19 cellular contexts compared by ENCODE assay signal in the genomic region with DNA sequence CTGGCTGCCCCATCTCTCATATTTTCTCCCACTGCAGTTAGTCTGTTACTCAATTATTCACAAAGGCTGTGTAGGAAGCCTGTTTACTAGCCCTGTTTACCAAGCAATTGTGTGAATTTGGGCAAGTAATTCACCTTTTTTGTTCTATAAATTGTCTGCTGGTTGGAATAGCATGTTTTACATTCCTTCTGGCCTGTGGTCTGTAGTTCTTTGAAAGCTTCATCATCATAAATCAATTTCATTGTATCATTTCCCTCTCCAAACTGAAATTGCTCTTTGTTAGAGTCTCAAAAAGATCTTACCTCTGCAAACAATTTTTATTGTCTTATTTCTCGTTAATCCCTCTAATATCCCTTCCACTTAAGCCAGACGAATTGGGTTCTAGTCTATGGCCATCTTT.
A peak's percentile ranks its signal among the peaks of the same experiment; 100 is the strongest.
DNase-seq lines count a peak whose midpoint lies in the region; ATAC-seq and TF ChIP-seq lines count a peak whose summit lies in the region.
"Had no signal": no experiment of that assay in that cellular context is flagged by ENCODE, and none has a peak within 500 bp of the region (broad histone marks: within the 10 kb centered on the region; RNA-seq: fewer than 3 reads in every experiment).

No MANE protein-coding gene starts in this region.

- DNase-seq in GM23338 (ENCODE audit: low spot score) (no peak), NCI-H1417 treated with DMSO at 0.1 percent for 48 hours (lab: John Stamatoyannopoulos, UW) (peak; percentile 71), OCI-M1 (lab: John Stamatoyannopoulos, UW) (peak; percentile 34), kidney glomerular epithelial cell (lab: John Stamatoyannopoulos, UW) (peak; percentile 24), vagina (ENCODE audit: extremely low spot score in 2 of 2) (no peak), transverse colon (no peak), osteoblast (ENCODE audit: insufficient read length, low spot score, missing footprints) (no peak), cerebellar cortex (ENCODE audit: low spot score) (no peak)
- DNase-seq: anterior cingulate cortex; GDM1; NCI-H2171; NK-92 treated with Interleukin-12 subunit alpha and Interleukin-12 subunit beta, amount 100 ng/mL, for 24 hours; psoas muscle; RPMI8226; T-cell had no signal

- no peaks in the 10 kb centered on the region for H4K20me1 ChIP-seq in GM23338 (replicated peaks; ENCODE audit: insufficient read depth)
- no peaks in the 10 kb centered on the region for H4K20me1 ChIP-seq in osteoblast (ENCODE audit: insufficient read depth, low read length)
- H4K20me1 ChIP-seq: BLaER1 treated with 17β-estradiol and CSF1 and Interleukin-3, amounts not matched to agents 10 nM and 100 nM had no signal

- no peak for TF ChIP-seq EP300 in transverse colon (IDR thresholded peaks at IDR 0.05; ENCODE audit: low read depth)

- H3K27me3 Mint-ChIP-seq in GM23338 (ENCODE audit: insufficient read depth, low read depth, poor library complexity), result no peaks in the 10 kb centered on the region
- H3K27me3 Mint-ChIP-seq: T-cell had no signal

- no peak for TF ChIP-seq CTCF in GM23338 (conservative IDR thresholded peaks at IDR 0.05; ENCODE audit: low read depth in 2 of 2)
- TF ChIP-seq CTCF in vagina (IDR thresholded peaks at IDR 0.05), result no peak
- TF ChIP-seq CTCF in transverse colon (IDR thresholded peaks at IDR 0.05), result no peak
- TF ChIP-seq CTCF in osteoblast (IDR thresholded peaks at IDR 0.05; ENCODE audit: extremely low read depth, low read depth, low read length), result no peak

- H3K36me3 Mint-ChIP-seq in GM23338 (ENCODE audit: low read depth), result no peaks in the 10 kb centered on the region
- H3K36me3 Mint-ChIP-seq: T-cell had no signal

- H3K79me2 ChIP-seq in GM23338 (replicated peaks; ENCODE audit: insufficient read depth) (no peaks in the 10 kb centered on the region), osteoblast (ENCODE audit: insufficient read depth, low read length) (no peaks in the 10 kb centered on the region)
- H3K79me2 ChIP-seq: hepatocyte had no signal

- H3K9me2 ChIP-seq in GM23338 (ENCODE audit: insufficient read depth), result no peaks in the 10 kb centered on the region

- H3K36me3 ChIP-seq in GM23338 (ENCODE audit: insufficient read depth) (no peaks in the 10 kb centered on the region), vagina (no peaks in the 10 kb centered on the region), transverse colon (no peaks in the 10 kb centered on the region), osteoblast (ENCODE audit: insufficient read depth, low read length) (no peaks in the 10 kb centered on the region)
- H3K36me3 ChIP-seq: BLaER1 treated with 17β-estradiol and CSF1 and Interleukin-3, amounts not matched to agents 10 nM and 100 nM had no signal

- no peak overlapping the region for H3K4me2 ChIP-seq in GM23338
- H3K4me2 ChIP-seq in osteoblast (ENCODE audit: insufficient read depth, low read length), result no peak overlapping the region
- H3K4me2 ChIP-seq: BLaER1 treated with 17β-estradiol and CSF1 and Interleukin-3, amounts not matched to agents 10 nM and 100 nM; hepatocyte had no signal

- intact Hi-C loops in vagina (cut with DNase I) (no loop called here), transverse colon (cut with DNase I; ENCODE audit: low total_unique reads) (no loop called here)

- in situ Hi-C loops in transverse colon (cut with MboI; ENCODE audit: low pct_ligation_motif_present in 1 of 4, low pct_unique_long_range_greater_than_20kb in 1 of 4, low sequenced_read_pairs in 3 of 4), result no loop called here

- H2AFZ ChIP-seq in GM23338 (0 out of 2 replicates have a peak overlapping the region, but pooled peaks have one; percentile 6), osteoblast (ENCODE audit: low read length) (no peak overlapping the region)
- H2AFZ ChIP-seq: hepatocyte had no signal

- no peaks in the 10 kb centered on the region for H3K9me3 Mint-ChIP-seq in GM23338
- H3K9me3 Mint-ChIP-seq: nephron had no signal

- no peak for TF ChIP-seq POLR2A in vagina (IDR thresholded peaks at IDR 0.05)
- no peak for TF ChIP-seq POLR2A in transverse colon (IDR thresholded peaks at IDR 0.05)

- H3K4me1 ChIP-seq in GM23338 (ENCODE audit: insufficient read depth) (no peaks in the 10 kb centered on the region), vagina (no peaks in the 10 kb centered on the region), transverse colon (no peaks in the 10 kb centered on the region), osteoblast (ENCODE audit: insufficient read depth, low read length) (no peaks in the 10 kb centered on the region)
- H3K4me1 ChIP-seq: BLaER1 treated with 17β-estradiol and CSF1 and Interleukin-3, amounts not matched to agents 10 nM and 100 nM; psoas muscle had no signal

- H3K27me3 ChIP-seq in GM23338 (ENCODE audit: insufficient read depth) (no peaks in the 10 kb centered on the region), vagina (no peaks in the 10 kb centered on the region), transverse colon (no peaks in the 10 kb centered on the region), osteoblast (ENCODE audit: insufficient read depth, low read length) (no peaks in the 10 kb centered on the region)
- H3K27me3 ChIP-seq: BLaER1 treated with 17β-estradiol and CSF1 and Interleukin-3, amounts not matched to agents 10 nM and 100 nM; hepatocyte had no signal

- no peaks in the 10 kb centered on the region for H3F3A ChIP-seq in GM23338 (replicated peaks; ENCODE audit: low read depth)

- peaks cover 6% of the 10 kb centered on the region; the same call in 2 of the 3 replicates for H3K4me1 Mint-ChIP-seq in GM23338
- H3K4me1 Mint-ChIP-seq: T-cell had no signal

- peak overlapping the region; percentile 23; the same call in 1 of the 2 replicates for H3K27ac ChIP-seq in GM23338 (ENCODE audit: low read depth)
- no peak overlapping the region for H3K27ac ChIP-seq in vagina
- no peak overlapping the region for H3K27ac ChIP-seq in transverse colon
- no peak overlapping the region for H3K27ac ChIP-seq in osteoblast (ENCODE audit: low read depth, low read length)
- H3K27ac ChIP-seq: BLaER1 treated with 17β-estradiol and CSF1 and Interleukin-3, amounts not matched to agents 10 nM and 100 nM; hepatocyte; psoas muscle had no signal

- no peaks in the 10 kb centered on the region for H3K9me3 ChIP-seq in vagina
- H3K9me3 ChIP-seq in transverse colon, result no peaks in the 10 kb centered on the region
- no peaks in the 10 kb centered on the region for H3K9me3 ChIP-seq in osteoblast (ENCODE audit: low read depth, low read length)
- H3K9me3 ChIP-seq: BLaER1 treated with 17β-estradiol and CSF1 and Interleukin-3, amounts not matched to agents 10 nM and 100 nM; psoas muscle had no signal

- no peak overlapping the region for H3K4me3 ChIP-seq in GM23338
- H3K4me3 ChIP-seq in vagina, result no peak overlapping the region
- H3K4me3 ChIP-seq in transverse colon, result no peak overlapping the region
- H3K4me3 ChIP-seq in osteoblast (ENCODE audit: insufficient read depth, low read length), result no peak overlapping the region
- H3K4me3 ChIP-seq: BLaER1 treated with 17β-estradiol and CSF1 and Interleukin-3, amounts not matched to agents 10 nM and 100 nM; hepatocyte; psoas muscle had no signal

- ATAC-seq in GM23338, result no peak
- ATAC-seq: HepG2, psoas muscle, T-cell had no signal

- H3K27ac Mint-ChIP-seq in GM23338, result peak overlapping the region; percentile 39
- H3K27ac Mint-ChIP-seq: nephron, T-cell had no signal

- no peak overlapping the region for H3K4me3 Mint-ChIP-seq in GM23338
- H3K4me3 Mint-ChIP-seq: nephron, T-cell had no signal

- WGBS in transverse colon (ENCODE audit: low coverage in 1 of 2), 2 donors, result 11 to 14% methylated on average over 2 of the region's 2 CpGs

TF ChIP-seq in GM23338, 12 proteins besides CTCF, POLR2A, EP300 and RAD21 (continues in another document):
- TF ChIP-seq ETS1 (IDR thresholded peaks at IDR 0.05), result no peak
- no peak for TF ChIP-seq JUNB (IDR thresholded peaks at IDR 0.05; ENCODE audit: unreplicated experiment)
- no peak for TF ChIP-seq REST (IDR thresholded peaks at IDR 0.05; ENCODE audit: unreplicated experiment)

Comparison
In these comparisons a context has a peak if more than half of its experiments do, and no peak if none do; other contexts are left out.
1. DNase-seq: peak in NCI-H1417 treated with DMSO at 0.1 percent for 48 hours (single experiment), OCI-M1 (single experiment) and kidney glomerular epithelial cell (single experiment); none in GM23338 (single experiment), vagina (0 of 2), transverse colon (single experiment), osteoblast (single experiment) and cerebellar cortex (single experiment).